35 cellular contexts compared by ENCODE assay signal in genomic region chr10:22137542-22137941, GRCh38.
"Had no signal": no experiment of that assay in that cellular context is flagged by ENCODE, and none has a peak within 500 bp of the region (broad histone marks: within the 10 kb centered on the region; RNA-seq: fewer than 3 reads in every experiment).

No MANE protein-coding gene starts in this region.

- H3K4me1 ChIP-seq: body of pancreas, breast epithelium had no signal

- H3K4me1 Mint-ChIP-seq: activated T-helper 17 cell treated with anti-CD3 and anti-CD28 coated beads, Interleukin-2, amount 50 U/mL, for 72 hours had no signal

- ATAC-seq: activated CD8-positive, alpha-beta T cell treated with anti-CD3 and anti-CD28 coated beads for 36 hours; activated naive CD4-positive, alpha-beta T cell treated with anti-CD3 and anti-CD28 coated beads, Interleukin-2, amount 50 U/mL, for 72 hours; activated T-cell treated with anti-CD3 and anti-CD28 coated beads, Interleukin-2, amount 50 U/mL, for 4 hours; activated T-cell treated with anti-CD3 and anti-CD28 coated beads, Interleukin-2, amount 50 U/mL, for 72 hours; activated T-helper 17 cell treated with anti-CD3 and anti-CD28 coated beads, Interleukin-2, amount 50 U/mL, for 72 hours; body of pancreas had no signal

- H3K27me3 ChIP-seq: adrenal gland, body of pancreas, brain microvascular endothelial cell, breast epithelium had no signal

- H3K4me3 Mint-ChIP-seq: activated B cell treated with CpG ODN at 0.5 μM for 24 hours; activated CD4-positive, alpha-beta memory T cell treated with anti-CD3 and anti-CD28 coated beads for 36 hours; activated CD4-positive, alpha-beta T cell treated with anti-CD3 and anti-CD28 coated beads, Interleukin-2, amount 10 ng/mL, durations not matched to agents 24 days and 14 days; activated CD8-positive, alpha-beta T cell treated with anti-CD3 and anti-CD28 coated beads for 36 hours; activated naive CD4-positive, alpha-beta T cell treated with anti-CD3 and anti-CD28 coated beads for 36 hours; activated naive CD8-positive, alpha-beta T cell treated with anti-CD3 and anti-CD28 coated beads for 36 hours; activated T-cell treated with anti-CD3 and anti-CD28 coated beads, Interleukin-2, amount 50 U/mL, for 4 hours; activated T-cell treated with anti-CD3 and anti-CD28 coated beads, Interleukin-2, amount 50 U/mL, for 72 hours; activated T-helper 1 cell treated with anti-CD3 and anti-CD28 coated beads, Interleukin-12 subunit alpha, Interleukin-12 subunit beta, Interleukin-2, Interleukin-4 antibody, amounts not matched to agents 30 ng/mL and 10 ng/mL and 1 ng/mL, durations not matched to agents 14 hours and 24 hours and 36 hours; activated T-helper 17 cell treated with anti-CD3 and anti-CD28 coated beads, Interleukin-2, amount 50 U/mL, for 72 hours; T-helper 1 cell treated with Interleukin-12 subunit alpha and Interleukin-12 subunit beta and Interleukin-4 antibody, amounts not matched to agents 30 μg/mL and 1 μg/mL, for 36 hours; T-helper 2 cell treated with Interferon-gamma antibody and Interleukin-4, amounts not matched to agents 5 μg/mL and 100 μg/mL, for 36 hours had no signal

- H3K36me3 ChIP-seq: adrenal gland, brain microvascular endothelial cell, breast epithelium had no signal

- H3K27me3 Mint-ChIP-seq: activated CD4-positive, alpha-beta T cell treated with anti-CD3 and anti-CD28 coated beads, Interleukin-2, amount 10 ng/mL, durations not matched to agents 24 days and 14 days had no signal

- H3K9me3 Mint-ChIP-seq: activated B cell treated with CpG ODN at 0.5 μM for 24 hours; activated CD4-positive, alpha-beta memory T cell treated with anti-CD3 and anti-CD28 coated beads for 36 hours; activated CD4-positive, alpha-beta T cell treated with anti-CD3 and anti-CD28 coated beads, Interleukin-2, amount 10 ng/mL, durations not matched to agents 24 days and 14 days; activated CD8-positive, alpha-beta T cell treated with anti-CD3 and anti-CD28 coated beads for 36 hours; activated naive CD4-positive, alpha-beta T cell treated with anti-CD3 and anti-CD28 coated beads for 36 hours; activated naive CD4-positive, alpha-beta T cell treated with anti-CD3 and anti-CD28 coated beads, Interleukin-2, amount 50 U/mL, for 72 hours; activated naive CD8-positive, alpha-beta T cell treated with anti-CD3 and anti-CD28 coated beads for 36 hours; activated T-cell treated with anti-CD3 and anti-CD28 coated beads, Interleukin-2, amount 50 U/mL, for 4 hours; activated T-cell treated with anti-CD3 and anti-CD28 coated beads, Interleukin-2, amount 50 U/mL, for 72 hours; activated T-helper 1 cell treated with anti-CD3 and anti-CD28 coated beads, Interleukin-12 subunit alpha, Interleukin-12 subunit beta, Interleukin-2, Interleukin-4 antibody, amounts not matched to agents 30 ng/mL and 10 ng/mL and 1 ng/mL, durations not matched to agents 14 hours and 24 hours and 36 hours; activated T-helper 17 cell treated with anti-CD3 and anti-CD28 coated beads, Interleukin-2, amount 50 U/mL, for 72 hours; T-helper 2 cell treated with Interferon-gamma antibody and Interleukin-4, amounts not matched to agents 5 μg/mL and 100 μg/mL, for 36 hours had no signal

- DNase-seq: activated B cell treated with CpG ODN at 0.5 μM for 24 hours; activated CD4-positive, alpha-beta memory T cell treated with anti-CD3 and anti-CD28 coated beads for 36 hours; activated CD4-positive, alpha-beta T cell treated with anti-CD3 and anti-CD28 coated beads for 4 hours; activated CD4-positive, alpha-beta T cell treated with anti-CD3 and anti-CD28 coated beads, Interleukin-2, amount 10 ng/mL, durations not matched to agents 24 days and 14 days; activated CD4-positive, alpha-beta T cell treated with anti-CD3 and anti-CD28 coated beads, Interleukin-2, amount 50 U/mL, for 1 hour; activated CD4-positive, alpha-beta T cell treated with anti-CD3 and anti-CD28 coated beads, Interleukin-2, amount 50 U/mL, for 4 hours; activated CD4-positive, CD25-positive, alpha-beta regulatory T cell treated with anti-CD3 and anti-CD28 coated beads, Interleukin-2, amount 50 U/mL, for 72 hours; activated CD8-positive, alpha-beta memory T cell treated with anti-CD3 and anti-CD28 coated beads, Interleukin-2, amount 50 U/mL, for 4 hours; activated CD8-positive, alpha-beta T cell treated with anti-CD3 and anti-CD28 coated beads for 36 hours; activated effector memory CD4-positive, alpha-beta T cell treated with anti-CD3 and anti-CD28 coated beads, Interleukin-2, amount 50 U/mL, for 16 hours; activated gamma-delta T cell treated with Interleukin-2 at 50 U/mL for 16 hours; activated naive CD4-positive, alpha-beta T cell; activated naive CD4-positive, alpha-beta T cell treated with anti-CD3 and anti-CD28 coated beads for 36 hours; activated naive CD4-positive, alpha-beta T cell treated with anti-CD3 and anti-CD28 coated beads, Interleukin-2, amount 50 U/mL, for 16 hours; activated naive CD8-positive, alpha-beta T cell treated with anti-CD3 and anti-CD28 coated beads for 36 hours; activated T-cell treated with anti-CD3 and anti-CD28 coated beads for 4 hours; activated T-cell treated with anti-CD3 and anti-CD28 coated beads, Interleukin-2, amount 50 U/mL, for 1 hour; activated T-cell treated with anti-CD3 and anti-CD28 coated beads, Interleukin-2, amount 50 U/mL, for 4 hours; activated T-cell treated with anti-CD3 and anti-CD28 coated beads, Interleukin-2, amount 50 U/mL, for 72 hours; adrenal gland; amniotic stem cell; aorta; body of pancreas; brain microvascular endothelial cell; central memory CD4-positive, alpha-beta T cell; T-helper 1 cell; T-helper 2 cell; T-helper 9 cell had no signal

- H3K27ac ChIP-seq: adrenal gland, body of pancreas, brain microvascular endothelial cell, breast epithelium, VCaP had no signal

- H3K27ac Mint-ChIP-seq: activated B cell treated with CpG ODN at 0.5 μM for 24 hours; activated CD4-positive, alpha-beta memory T cell treated with anti-CD3 and anti-CD28 coated beads for 36 hours; activated CD4-positive, alpha-beta T cell treated with anti-CD3 and anti-CD28 coated beads, Interleukin-2, amount 10 ng/mL, durations not matched to agents 24 days and 14 days; activated CD8-positive, alpha-beta T cell treated with anti-CD3 and anti-CD28 coated beads for 36 hours; activated naive CD4-positive, alpha-beta T cell treated with anti-CD3 and anti-CD28 coated beads for 36 hours; activated naive CD4-positive, alpha-beta T cell treated with anti-CD3 and anti-CD28 coated beads, Interleukin-2, amount 50 U/mL, for 72 hours; activated naive CD8-positive, alpha-beta T cell treated with anti-CD3 and anti-CD28 coated beads for 36 hours; activated T-cell treated with anti-CD3 and anti-CD28 coated beads, Interleukin-2, amount 50 U/mL, for 72 hours; activated T-helper 1 cell treated with anti-CD3 and anti-CD28 coated beads, Interleukin-12 subunit alpha, Interleukin-12 subunit beta, Interleukin-2, Interleukin-4 antibody, amounts not matched to agents 30 ng/mL and 10 ng/mL and 1 ng/mL, durations not matched to agents 14 hours and 24 hours and 36 hours; activated T-helper 17 cell treated with anti-CD3 and anti-CD28 coated beads, Interleukin-2, amount 50 U/mL, for 72 hours; T-helper 1 cell treated with Interleukin-12 subunit alpha and Interleukin-12 subunit beta and Interleukin-4 antibody, amounts not matched to agents 30 μg/mL and 1 μg/mL, for 36 hours; T-helper 2 cell treated with Interferon-gamma antibody and Interleukin-4, amounts not matched to agents 5 μg/mL and 100 μg/mL, for 36 hours had no signal

- H3K4me3 ChIP-seq: adrenal gland, body of pancreas, breast epithelium had no signal

- H3K36me3 Mint-ChIP-seq: activated CD4-positive, alpha-beta memory T cell treated with anti-CD3 and anti-CD28 coated beads for 36 hours; activated naive CD4-positive, alpha-beta T cell treated with anti-CD3 and anti-CD28 coated beads, Interleukin-2, amount 50 U/mL, for 72 hours; activated naive CD8-positive, alpha-beta T cell treated with anti-CD3 and anti-CD28 coated beads for 36 hours had no signal

- H3K9me3 ChIP-seq: adrenal gland, body of pancreas, breast epithelium had no signal
